29 cellular contexts compared by ENCODE assay signal in genomic region chr11:108618529-108618928, GRCh38.
"Had no signal": no experiment of that assay in that cellular context is flagged by ENCODE, and none has a peak within 500 bp of the region (broad histone marks: within the 10 kb centered on the region; RNA-seq: fewer than 3 reads in every experiment).

No MANE protein-coding gene starts in this region.

- H3K9ac ChIP-seq: neural progenitor cell had no signal

- H3K4me1 ChIP-seq: heart left ventricle, neural progenitor cell, right lobe of liver, testis, vagina had no signal

- H3K36me3 ChIP-seq: heart left ventricle, neural progenitor cell, right lobe of liver, vagina had no signal

- H3K27ac ChIP-seq: epithelial cell of prostate, heart left ventricle, neural progenitor cell, right lobe of liver, testis, vagina had no signal

- H3K36me3 Mint-ChIP-seq: naive thymus-derived CD8-positive, alpha-beta T cell; neural progenitor cell; type B pancreatic cell; WTC11 had no signal

- H3K27ac Mint-ChIP-seq: activated CD4-positive, alpha-beta T cell treated with anti-CD3 and anti-CD28 coated beads for 36 hours; activated naive CD8-positive, alpha-beta T cell; activated T-cell treated with anti-CD3 and anti-CD28 coated beads, Interleukin-2, amount 50 U/mL, for 24 hours; activated T-helper 17 cell treated with anti-CD3 and anti-CD28 coated beads, Interleukin-2, amount 50 U/mL, for 72 hours; endodermal cell; naive thymus-derived CD8-positive, alpha-beta T cell; neural progenitor cell; type B pancreatic cell; WTC11 had no signal

- H3K27me3 Mint-ChIP-seq: type B pancreatic cell had no signal

- DNase-seq: activated CD4-positive, alpha-beta T cell treated with anti-CD3 and anti-CD28 coated beads for 36 hours; activated CD4-positive, alpha-beta T cell treated with anti-CD3 and anti-CD28 coated beads, Interleukin-2, amount 50 U/mL, for 4 hours; activated CD8-positive, alpha-beta memory T cell treated with anti-CD3 and anti-CD28 coated beads for 24 hours; activated CD8-positive, alpha-beta memory T cell treated with anti-CD3 and anti-CD28 coated beads, Interleukin-2, amount 50 U/mL, for 4 hours; activated T-cell treated with anti-CD3 and anti-CD28 coated beads, Interleukin-2, amount 50 U/mL, for 24 hours; amniotic stem cell; cerebellar nuclear complex; cortex of kidney; endodermal cell; heart left ventricle; left cardiac atrium; mesendoderm; naive thymus-derived CD8-positive, alpha-beta T cell; posterior cingulate gyrus; right lobe of liver; small intestine; stimulated activated CD4-positive, alpha-beta T cell treated with anti-CD3 and anti-CD28 coated beads, Interleukin-2, amount 100 ng/mL, for 48 hours; stimulated activated CD8-positive, alpha-beta memory T cell treated with anti-CD3 and anti-CD28 coated beads, Interleukin-4, amount 100 ng/mL, for 48 hours; stimulated activated naive CD4-positive, alpha-beta T cell; T1000; testis had no signal

- H3K9me3 Mint-ChIP-seq: activated T-cell treated with anti-CD3 and anti-CD28 coated beads, Interleukin-2, amount 50 U/mL, for 24 hours; activated T-helper 17 cell treated with anti-CD3 and anti-CD28 coated beads, Interleukin-2, amount 50 U/mL, for 72 hours; endodermal cell; neural progenitor cell; type B pancreatic cell; WTC11 had no signal

- H3K27me3 ChIP-seq: neural progenitor cell, right lobe of liver, testis, vagina had no signal

- H3K4me3 ChIP-seq: heart left ventricle, neural progenitor cell, right lobe of liver, testis, vagina had no signal

- H3K9me3 ChIP-seq: heart left ventricle, right lobe of liver, testis, vagina had no signal

- ATAC-seq: activated CD4-positive, alpha-beta T cell treated with anti-CD3 and anti-CD28 coated beads for 36 hours; activated T-helper 17 cell treated with anti-CD3 and anti-CD28 coated beads, Interleukin-2, amount 50 U/mL, for 72 hours; heart left ventricle; left cardiac atrium; naive thymus-derived CD8-positive, alpha-beta T cell; right lobe of liver; WTC11 had no signal

- H3K4me3 Mint-ChIP-seq: activated CD4-positive, alpha-beta T cell treated with anti-CD3 and anti-CD28 coated beads for 36 hours; activated naive CD8-positive, alpha-beta T cell; activated T-cell treated with anti-CD3 and anti-CD28 coated beads, Interleukin-2, amount 50 U/mL, for 24 hours; activated T-helper 17 cell treated with anti-CD3 and anti-CD28 coated beads, Interleukin-2, amount 50 U/mL, for 72 hours; endodermal cell; naive thymus-derived CD8-positive, alpha-beta T cell; neural progenitor cell; type B pancreatic cell; WTC11 had no signal

- H3K4me2 ChIP-seq: neural progenitor cell had no signal

- FAIRE-seq: islet of Langerhans, small intestine had no signal

- H2AFZ ChIP-seq: neural progenitor cell had no signal

- H3K4me1 Mint-ChIP-seq: activated T-helper 17 cell treated with anti-CD3 and anti-CD28 coated beads, Interleukin-2, amount 50 U/mL, for 72 hours; naive thymus-derived CD8-positive, alpha-beta T cell had no signal
